Comparison of ENCODE assay signal across 24 cellular contexts in genomic region chr4:86856896-86857295, GRCh38. TPM values are rescaled to one million over a fixed set of nuclear protein-coding genes. Genes with fewer than 3 reads are reported as not detected.
"Had no signal": no experiment of that assay in that cellular context is flagged by ENCODE, and none has a peak within 500 bp of the region (broad histone marks: within the 10 kb centered on the region; RNA-seq: fewer than 3 reads in every experiment).

No MANE protein-coding gene starts in this region.

- H3K9me3 ChIP-seq: left ventricle myocardium inferior, transverse colon had no signal

- H3K4me1 ChIP-seq: left ventricle myocardium inferior, transverse colon had no signal

- H3K36me3 ChIP-seq: left ventricle myocardium inferior, transverse colon had no signal

- H3K4me1 Mint-ChIP-seq: activated CD4-positive, alpha-beta T cell treated with anti-CD3 and anti-CD28 coated beads, Interleukin-2, amount 10 ng/mL, durations not matched to agents 24 days and 14 days; activated naive CD8-positive, alpha-beta T cell treated with anti-CD3 and anti-CD28 coated beads for 36 hours; naive thymus-derived CD8-positive, alpha-beta T cell had no signal

- H3K27ac Mint-ChIP-seq: activated CD4-positive, alpha-beta T cell treated with anti-CD3 and anti-CD28 coated beads, Interleukin-2, amount 10 ng/mL, durations not matched to agents 24 days and 14 days; activated CD8-positive, alpha-beta T cell treated with anti-CD3 and anti-CD28 coated beads, Interleukin-2, amount 10 ng/mL, durations not matched to agents 7 days and 5 days; activated naive CD8-positive, alpha-beta T cell treated with anti-CD3 and anti-CD28 coated beads for 36 hours; dendritic cell treated with granulocyte-macrophage colony-stimulating factor and Interleukin-4, amounts not matched to agents 40 ng/mL and 50 ng/mL, for 4 days; effector memory CD8-positive, alpha-beta T cell; naive thymus-derived CD8-positive, alpha-beta T cell had no signal

- H3K27me3 ChIP-seq: foreskin keratinocyte, transverse colon had no signal

- H3K36me3 Mint-ChIP-seq: activated naive CD8-positive, alpha-beta T cell treated with anti-CD3 and anti-CD28 coated beads for 36 hours had no signal

- DNase-seq: activated CD4-positive, alpha-beta T cell treated with anti-CD3 and anti-CD28 coated beads, Interleukin-2, amount 10 ng/mL, durations not matched to agents 24 days and 14 days; activated CD4-positive, CD25-positive, alpha-beta regulatory T cell; activated CD8-positive, alpha-beta memory T cell treated with anti-CD3 and anti-CD28 coated beads, Interleukin-2, amount 50 U/mL, for 4 hours; activated CD8-positive, alpha-beta T cell treated with anti-CD3 and anti-CD28 coated beads, Interleukin-2, amount 10 ng/mL, durations not matched to agents 7 days and 5 days; activated gamma-delta T cell; activated naive CD8-positive, alpha-beta T cell treated with anti-CD3 and anti-CD28 coated beads for 36 hours; activated T-cell treated with anti-CD3 and anti-CD28 coated beads, Interleukin-2, amount 50 U/mL, for 48 hours; anterior cingulate cortex; cerebellar nuclear complex; effector memory CD8-positive, alpha-beta T cell; erythroblast; glutamatergic neuron; hypothalamus; kidney; left ventricle myocardium inferior; naive thymus-derived CD8-positive, alpha-beta T cell; posterior cingulate gyrus; retina; stimulated activated naive CD8-positive, alpha-beta T cell treated with anti-CD3 and anti-CD28 coated beads, Interleukin-15, Interleukin-2, amounts not matched to agents 100 U/mL and 50 U/mL, for 24 hours; T-helper 2 cell; transverse colon had no signal

- H3K27ac ChIP-seq: foreskin keratinocyte, left ventricle myocardium inferior, transverse colon had no signal

- H3K4me3 ChIP-seq: left ventricle myocardium inferior, transverse colon had no signal

- H3K4me3 Mint-ChIP-seq: activated CD4-positive, alpha-beta T cell treated with anti-CD3 and anti-CD28 coated beads, Interleukin-2, amount 10 ng/mL, durations not matched to agents 24 days and 14 days; activated CD8-positive, alpha-beta T cell treated with anti-CD3 and anti-CD28 coated beads, Interleukin-2, amount 10 ng/mL, durations not matched to agents 7 days and 5 days; activated naive CD8-positive, alpha-beta T cell treated with anti-CD3 and anti-CD28 coated beads for 36 hours; dendritic cell treated with granulocyte-macrophage colony-stimulating factor and Interleukin-4, amounts not matched to agents 40 ng/mL and 50 ng/mL, for 4 days; effector memory CD8-positive, alpha-beta T cell; naive thymus-derived CD8-positive, alpha-beta T cell had no signal

- H3K27me3 Mint-ChIP-seq: activated naive CD8-positive, alpha-beta T cell treated with anti-CD3 and anti-CD28 coated beads for 36 hours; dendritic cell treated with granulocyte-macrophage colony-stimulating factor and Interleukin-4, amounts not matched to agents 40 ng/mL and 50 ng/mL, for 4 days; effector memory CD8-positive, alpha-beta T cell; naive thymus-derived CD8-positive, alpha-beta T cell had no signal

- H3K9me3 Mint-ChIP-seq: activated CD4-positive, alpha-beta T cell treated with anti-CD3 and anti-CD28 coated beads, Interleukin-2, amount 10 ng/mL, durations not matched to agents 24 days and 14 days; activated naive CD8-positive, alpha-beta T cell treated with anti-CD3 and anti-CD28 coated beads for 36 hours; dendritic cell treated with granulocyte-macrophage colony-stimulating factor and Interleukin-4, amounts not matched to agents 40 ng/mL and 50 ng/mL, for 4 days; effector memory CD8-positive, alpha-beta T cell had no signal

- ATAC-seq: activated CD8-positive, alpha-beta T cell treated with anti-CD3 and anti-CD28 coated beads, Interleukin-2, amount 10 ng/mL, durations not matched to agents 7 days and 5 days; effector memory CD8-positive, alpha-beta T cell; naive thymus-derived CD8-positive, alpha-beta T cell; stimulated activated naive CD8-positive, alpha-beta T cell treated with anti-CD3 and anti-CD28 coated beads, Interleukin-15, Interleukin-2, amounts not matched to agents 100 U/mL and 50 U/mL, for 24 hours had no signal

RNA-seq across cellular contexts. Expression of gene SLC10A6, which starts 7.7 kb away (rescaled TPM):
- total RNA-seq: activated CD4-positive, alpha-beta T cell treated with anti-CD3 and anti-CD28 coated beads, Interleukin-2, amount 10 ng/mL, durations not matched to agents 24 days and 14 days; activated CD8-positive, alpha-beta T cell treated with anti-CD3 and anti-CD28 coated beads, Interleukin-2, amount 10 ng/mL, durations not matched to agents 7 days and 5 days; activated naive CD8-positive, alpha-beta T cell treated with anti-CD3 and anti-CD28 coated beads for 36 hours had no signal

RNA-seq across cellular contexts. Expression of gene C4orf36, which starts 35.3 kb away (rescaled TPM):
- total RNA-seq: activated CD4-positive, alpha-beta T cell treated with anti-CD3 and anti-CD28 coated beads, Interleukin-2, amount 10 ng/mL, durations not matched to agents 24 days and 14 days; activated naive CD8-positive, alpha-beta T cell treated with anti-CD3 and anti-CD28 coated beads for 36 hours; naive thymus-derived CD8-positive, alpha-beta T cell; skeletal muscle tissue had no signal
